28 cellular contexts compared by ENCODE assay signal in the genomic region with DNA sequence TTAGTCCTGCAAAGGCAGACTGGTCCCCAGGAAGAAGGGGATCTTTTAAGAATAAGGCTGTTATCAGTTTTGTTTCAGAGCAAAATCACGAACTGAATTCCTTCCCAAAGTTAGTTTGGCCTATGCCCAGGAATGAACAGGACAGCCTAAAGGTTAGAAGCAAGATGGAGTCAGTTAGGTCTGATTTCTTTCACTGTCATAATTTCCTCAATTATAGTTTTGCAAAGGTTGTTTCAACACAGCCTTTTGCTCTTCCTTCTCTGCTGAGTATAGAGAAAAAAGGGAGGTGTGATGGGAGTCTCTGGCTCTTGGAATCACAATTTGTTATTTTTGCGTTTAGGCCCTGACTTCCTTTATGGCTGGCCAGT. TPM values are rescaled to one million over a fixed set of nuclear protein-coding genes. Genes with fewer than 3 reads are reported as not detected.
"Had no signal": no experiment of that assay in that cellular context is flagged by ENCODE, and none has a peak within 500 bp of the region (broad histone marks: within the 10 kb centered on the region; RNA-seq: fewer than 3 reads in every experiment).

No MANE protein-coding gene starts in this region.

- H3K27ac ChIP-seq: adrenal gland, SJCRH30, SK-N-MC had no signal

- H3K27me3 Mint-ChIP-seq: activated CD4-positive, alpha-beta T cell treated with anti-CD3 and anti-CD28 coated beads, Interleukin-2, amount 10 ng/mL, durations not matched to agents 7 days and 5 days had no signal

- H3K4me3 Mint-ChIP-seq: activated CD4-positive, alpha-beta T cell treated with anti-CD3 and anti-CD28 coated beads for 36 hours; activated CD4-positive, alpha-beta T cell treated with anti-CD3 and anti-CD28 coated beads, Interleukin-2, amount 10 ng/mL, durations not matched to agents 7 days and 5 days; activated CD8-positive, alpha-beta T cell treated with anti-CD3 and anti-CD28 coated beads, Interleukin-2, amount 10 ng/mL, durations not matched to agents 7 days and 5 days; activated naive CD4-positive, alpha-beta T cell treated with anti-CD3 and anti-CD28 coated beads for 36 hours; activated T-cell treated with anti-CD3 and anti-CD28 coated beads, Interleukin-2, amount 50 U/mL, for 24 hours; brain; T-helper 1 cell treated with Interleukin-12 subunit alpha and Interleukin-12 subunit beta and Interleukin-4 antibody, amounts not matched to agents 30 μg/mL and 1 μg/mL, for 36 hours; T-helper 2 cell treated with Interferon-gamma antibody and Interleukin-4, amounts not matched to agents 5 μg/mL and 100 μg/mL, for 36 hours had no signal

- ATAC-seq: activated CD4-positive, alpha-beta T cell treated with anti-CD3 and anti-CD28 coated beads for 36 hours; activated CD4-positive, CD25-positive, alpha-beta regulatory T cell treated with anti-CD3 and anti-CD28 coated beads, Interleukin-2, amount 50 U/mL, for 24 hours; activated CD8-positive, alpha-beta T cell treated with anti-CD3 and anti-CD28 coated beads, Interleukin-2, amount 10 ng/mL, durations not matched to agents 7 days and 5 days; activated naive CD4-positive, alpha-beta T cell treated with anti-CD3 and anti-CD28 coated beads, Interleukin-2, amount 50 U/mL, for 72 hours; Panc1 had no signal

- H3K4me3 ChIP-seq: adrenal gland, MG63, SJCRH30, SK-N-MC had no signal

- DNase-seq: activated CD4-positive, alpha-beta T cell treated with anti-CD3 and anti-CD28 coated beads for 36 hours; activated CD4-positive, alpha-beta T cell treated with anti-CD3 and anti-CD28 coated beads, Interleukin-2, amount 10 ng/mL, durations not matched to agents 7 days and 5 days; activated CD4-positive, alpha-beta T cell treated with anti-CD3 and anti-CD28 coated beads, Interleukin-2, amount 50 U/mL, for 48 hours; activated CD8-positive, alpha-beta T cell treated with anti-CD3 and anti-CD28 coated beads, Interleukin-2, amount 10 ng/mL, durations not matched to agents 7 days and 5 days; activated gamma-delta T cell; activated naive CD4-positive, alpha-beta T cell treated with anti-CD3 and anti-CD28 coated beads for 36 hours; activated T-cell treated with anti-CD3 and anti-CD28 coated beads, Interleukin-2, amount 50 U/mL, for 24 hours; adrenal gland; central memory CD4-positive, alpha-beta T cell; Kasumi-1; MG63; NCI-H1048; NCI-H1105 treated with DMSO at 0.1 percent for 48 hours; NCI-H1436 treated with DMSO at 0.1 percent for 48 hours; NCI-H1694 treated with DMSO at 0.1 percent for 48 hours; NCI-H2029; NCI-H345; NCI-H524 treated with DMSO at 0.1 percent for 48 hours; SHP77; SJCRH30 had no signal

- H3K4me1 Mint-ChIP-seq: activated CD4-positive, alpha-beta T cell treated with anti-CD3 and anti-CD28 coated beads for 36 hours; activated CD4-positive, alpha-beta T cell treated with anti-CD3 and anti-CD28 coated beads, Interleukin-2, amount 10 ng/mL, durations not matched to agents 7 days and 5 days had no signal

- H3K27me3 ChIP-seq: adrenal gland, MG63, SJCRH30 had no signal

- H3K36me3 Mint-ChIP-seq: activated naive CD4-positive, alpha-beta T cell treated with anti-CD3 and anti-CD28 coated beads, Interleukin-2, amount 50 U/mL, for 72 hours; brain had no signal

- H3K9me3 ChIP-seq: adrenal gland, SJCRH30 had no signal

- H3K27ac Mint-ChIP-seq: activated CD4-positive, alpha-beta T cell treated with anti-CD3 and anti-CD28 coated beads for 36 hours; activated CD4-positive, alpha-beta T cell treated with anti-CD3 and anti-CD28 coated beads, Interleukin-2, amount 10 ng/mL, durations not matched to agents 7 days and 5 days; activated CD8-positive, alpha-beta T cell treated with anti-CD3 and anti-CD28 coated beads, Interleukin-2, amount 10 ng/mL, durations not matched to agents 7 days and 5 days; activated naive CD4-positive, alpha-beta T cell treated with anti-CD3 and anti-CD28 coated beads for 36 hours; activated naive CD4-positive, alpha-beta T cell treated with anti-CD3 and anti-CD28 coated beads, Interleukin-2, amount 50 U/mL, for 72 hours; activated T-cell treated with anti-CD3 and anti-CD28 coated beads, Interleukin-2, amount 50 U/mL, for 24 hours; activated T-helper 2 cell treated with anti-CD3 and anti-CD28 coated beads, Interferon-gamma antibody, Interleukin-2, Interleukin-4, amounts not matched to agents 10 μg/mL and 5 μg/mL and 100 μg/mL, durations not matched to agents 14 hours and 24 hours and 36 hours; T-helper 1 cell treated with Interleukin-12 subunit alpha and Interleukin-12 subunit beta and Interleukin-4 antibody, amounts not matched to agents 30 μg/mL and 1 μg/mL, for 36 hours; T-helper 2 cell treated with Interferon-gamma antibody and Interleukin-4, amounts not matched to agents 5 μg/mL and 100 μg/mL, for 36 hours had no signal

- H3K36me3 ChIP-seq: adrenal gland, MG63, SJCRH30 had no signal

- H3K9me3 Mint-ChIP-seq: activated CD4-positive, alpha-beta T cell treated with anti-CD3 and anti-CD28 coated beads, Interleukin-2, amount 10 ng/mL, durations not matched to agents 7 days and 5 days; activated T-helper 2 cell treated with anti-CD3 and anti-CD28 coated beads, Interferon-gamma antibody, Interleukin-2, Interleukin-4, amounts not matched to agents 10 μg/mL and 5 μg/mL and 100 μg/mL, durations not matched to agents 14 hours and 24 hours and 36 hours; T-helper 1 cell treated with Interleukin-12 subunit alpha and Interleukin-12 subunit beta and Interleukin-4 antibody, amounts not matched to agents 30 μg/mL and 1 μg/mL, for 36 hours; T-helper 2 cell treated with Interferon-gamma antibody and Interleukin-4, amounts not matched to agents 5 μg/mL and 100 μg/mL, for 36 hours had no signal

RNA-seq across cellular contexts. Expression of a gene that starts 14.6 kb away (rescaled TPM):
- total RNA-seq: activated CD4-positive, alpha-beta T cell treated with anti-CD3 and anti-CD28 coated beads for 36 hours; activated CD4-positive, alpha-beta T cell treated with anti-CD3 and anti-CD28 coated beads, Interleukin-2, amount 10 ng/mL, durations not matched to agents 7 days and 5 days; activated CD8-positive, alpha-beta T cell treated with anti-CD3 and anti-CD28 coated beads, Interleukin-2, amount 10 ng/mL, durations not matched to agents 7 days and 5 days; activated naive CD4-positive, alpha-beta T cell treated with anti-CD3 and anti-CD28 coated beads for 36 hours; activated naive CD4-positive, alpha-beta T cell treated with anti-CD3 and anti-CD28 coated beads, Interleukin-2, amount 50 U/mL, for 72 hours; activated T-helper 2 cell treated with anti-CD3 and anti-CD28 coated beads, Interferon-gamma antibody, Interleukin-2, Interleukin-4, amounts not matched to agents 10 μg/mL and 5 μg/mL and 100 μg/mL, durations not matched to agents 14 hours and 24 hours and 36 hours had no signal
